ENCODE assay signal across 1 cellular context in the genomic region with DNA sequence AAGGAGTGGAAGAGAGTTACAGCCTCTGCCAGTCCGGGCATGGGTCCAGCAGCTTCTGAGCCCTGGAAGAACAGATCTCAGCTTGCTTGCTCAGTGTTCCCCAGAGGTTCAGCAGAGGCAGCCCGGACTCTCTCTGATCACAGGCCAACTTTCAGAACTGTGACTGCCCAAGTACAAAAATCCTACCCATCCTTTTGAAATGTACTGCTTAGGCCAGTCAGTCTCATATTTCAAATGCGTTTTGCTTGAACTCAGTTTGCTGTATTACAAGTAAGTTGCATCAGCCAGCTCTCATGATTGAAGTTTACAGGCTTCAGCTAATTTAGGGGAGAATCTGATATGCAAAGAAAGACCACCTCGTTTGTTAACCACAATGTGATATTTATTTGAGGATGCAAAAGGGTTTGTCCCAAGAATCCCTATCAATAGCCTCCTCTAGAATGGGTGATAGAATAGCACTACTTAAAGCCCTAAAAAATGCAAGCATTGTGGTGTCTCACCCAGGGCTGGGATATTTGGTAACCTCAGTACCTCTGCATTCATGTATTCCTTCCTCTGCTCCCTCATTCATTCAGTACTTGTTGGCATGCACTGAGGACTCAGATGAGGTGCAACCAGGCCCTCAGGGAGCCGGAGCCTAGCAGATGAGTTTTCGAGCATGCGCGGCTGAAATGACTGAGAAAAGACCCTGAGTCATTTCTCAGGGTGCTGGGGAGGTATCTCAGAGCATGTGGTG.
TF ChIP-seq lines count a peak whose summit lies in the region.

No MANE protein-coding gene starts in this region.

TF ChIP-seq in HEK293, 187 proteins besides CTCF, POLR2A, EP300 and RAD21 (continued from another document and continues in another):
- TF ChIP-seq, protein P1, sequence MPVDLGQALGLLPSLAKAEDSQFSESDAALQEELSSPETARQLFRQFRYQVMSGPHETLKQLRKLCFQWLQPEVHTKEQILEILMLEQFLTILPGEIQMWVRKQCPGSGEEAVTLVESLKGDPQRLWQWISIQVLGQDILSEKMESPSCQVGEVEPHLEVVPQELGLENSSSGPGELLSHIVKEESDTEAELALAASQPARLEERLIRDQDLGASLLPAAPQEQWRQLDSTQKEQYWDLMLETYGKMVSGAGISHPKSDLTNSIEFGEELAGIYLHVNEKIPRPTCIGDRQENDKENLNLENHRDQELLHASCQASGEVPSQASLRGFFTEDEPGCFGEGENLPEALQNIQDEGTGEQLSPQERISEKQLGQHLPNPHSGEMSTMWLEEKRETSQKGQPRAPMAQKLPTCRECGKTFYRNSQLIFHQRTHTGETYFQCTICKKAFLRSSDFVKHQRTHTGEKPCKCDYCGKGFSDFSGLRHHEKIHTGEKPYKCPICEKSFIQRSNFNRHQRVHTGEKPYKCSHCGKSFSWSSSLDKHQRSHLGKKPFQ (tag by site-specific recombination; IDR thresholded peaks at IDR 0.05): no peak
- TF ChIP-seq ZNF324 (tag by site-specific recombination; IDR thresholded peaks at IDR 0.05): 0 out of 2 replicates have a peak, but pooled peaks have one; percentile 31
- TF ChIP-seq ZEB2 (tag by site-specific recombination; IDR thresholded peaks at IDR 0.05): peak; percentile 90
- TF ChIP-seq, protein P2, sequence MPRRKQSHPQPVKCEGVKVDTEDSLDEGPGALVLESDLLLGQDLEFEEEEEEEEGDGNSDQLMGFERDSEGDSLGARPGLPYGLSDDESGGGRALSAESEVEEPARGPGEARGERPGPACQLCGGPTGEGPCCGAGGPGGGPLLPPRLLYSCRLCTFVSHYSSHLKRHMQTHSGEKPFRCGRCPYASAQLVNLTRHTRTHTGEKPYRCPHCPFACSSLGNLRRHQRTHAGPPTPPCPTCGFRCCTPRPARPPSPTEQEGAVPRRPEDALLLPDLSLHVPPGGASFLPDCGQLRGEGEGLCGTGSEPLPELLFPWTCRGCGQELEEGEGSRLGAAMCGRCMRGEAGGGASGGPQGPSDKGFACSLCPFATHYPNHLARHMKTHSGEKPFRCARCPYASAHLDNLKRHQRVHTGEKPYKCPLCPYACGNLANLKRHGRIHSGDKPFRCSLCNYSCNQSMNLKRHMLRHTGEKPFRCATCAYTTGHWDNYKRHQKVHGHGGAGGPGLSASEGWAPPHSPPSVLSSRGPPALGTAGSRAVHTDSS (tag by site-specific recombination; IDR thresholded peaks at IDR 0.05): no peak
- no peak for TF ChIP-seq SCRT1 (tag by site-specific recombination; IDR thresholded peaks at IDR 0.05; ENCODE audit: borderline replicate concordance)
- TF ChIP-seq ZNF791 (tag by site-specific recombination; IDR thresholded peaks at IDR 0.05): no peak
- TF ChIP-seq MYNN (tag by site-specific recombination; IDR thresholded peaks at IDR 0.05; ENCODE audit: borderline replicate concordance): no peak
- TF ChIP-seq ZNF140 (tag by site-specific recombination; IDR thresholded peaks at IDR 0.05): no peak
- TF ChIP-seq ZBTB17 (tag by site-specific recombination; IDR thresholded peaks at IDR 0.05): peak; percentile 85
- peak; percentile 87 for TF ChIP-seq ZNF24 (tag by site-specific recombination; IDR thresholded peaks at IDR 0.05)
- TF ChIP-seq, protein P3, sequence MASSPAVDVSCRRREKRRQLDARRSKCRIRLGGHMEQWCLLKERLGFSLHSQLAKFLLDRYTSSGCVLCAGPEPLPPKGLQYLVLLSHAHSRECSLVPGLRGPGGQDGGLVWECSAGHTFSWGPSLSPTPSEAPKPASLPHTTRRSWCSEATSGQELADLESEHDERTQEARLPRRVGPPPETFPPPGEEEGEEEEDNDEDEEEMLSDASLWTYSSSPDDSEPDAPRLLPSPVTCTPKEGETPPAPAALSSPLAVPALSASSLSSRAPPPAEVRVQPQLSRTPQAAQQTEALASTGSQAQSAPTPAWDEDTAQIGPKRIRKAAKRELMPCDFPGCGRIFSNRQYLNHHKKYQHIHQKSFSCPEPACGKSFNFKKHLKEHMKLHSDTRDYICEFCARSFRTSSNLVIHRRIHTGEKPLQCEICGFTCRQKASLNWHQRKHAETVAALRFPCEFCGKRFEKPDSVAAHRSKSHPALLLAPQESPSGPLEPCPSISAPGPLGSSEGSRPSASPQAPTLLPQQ (tag by site-specific recombination; IDR thresholded peaks at IDR 0.05): peak; percentile 70
- TF ChIP-seq SCRT2 (tag by site-specific recombination; IDR thresholded peaks at IDR 0.05): peak; percentile 63; the same call in 1 of the 2 replicates
- no peak for TF ChIP-seq KLF1 (tag by site-specific recombination; IDR thresholded peaks at IDR 0.05)
- TF ChIP-seq ZNF555 (tag by site-specific recombination; conservative IDR thresholded peaks at IDR 0.05): no peak
- no peak for TF ChIP-seq ZBTB7A (tag by site-specific recombination; IDR thresholded peaks at IDR 0.05; ENCODE audit: low read depth)
- TF ChIP-seq ZNF530 (tag by site-specific recombination; IDR thresholded peaks at IDR 0.05; ENCODE audit: low read depth): no peak
- TF ChIP-seq, protein P4, sequence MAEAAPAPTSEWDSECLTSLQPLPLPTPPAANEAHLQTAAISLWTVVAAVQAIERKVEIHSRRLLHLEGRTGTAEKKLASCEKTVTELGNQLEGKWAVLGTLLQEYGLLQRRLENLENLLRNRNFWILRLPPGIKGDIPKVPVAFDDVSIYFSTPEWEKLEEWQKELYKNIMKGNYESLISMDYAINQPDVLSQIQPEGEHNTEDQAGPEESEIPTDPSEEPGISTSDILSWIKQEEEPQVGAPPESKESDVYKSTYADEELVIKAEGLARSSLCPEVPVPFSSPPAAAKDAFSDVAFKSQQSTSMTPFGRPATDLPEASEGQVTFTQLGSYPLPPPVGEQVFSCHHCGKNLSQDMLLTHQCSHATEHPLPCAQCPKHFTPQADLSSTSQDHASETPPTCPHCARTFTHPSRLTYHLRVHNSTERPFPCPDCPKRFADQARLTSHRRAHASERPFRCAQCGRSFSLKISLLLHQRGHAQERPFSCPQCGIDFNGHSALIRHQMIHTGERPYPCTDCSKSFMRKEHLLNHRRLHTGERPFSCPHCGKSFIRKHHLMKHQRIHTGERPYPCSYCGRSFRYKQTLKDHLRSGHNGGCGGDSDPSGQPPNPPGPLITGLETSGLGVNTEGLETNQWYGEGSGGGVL (tag by site-specific recombination; IDR thresholded peaks at IDR 0.05): no peak
- TF ChIP-seq, protein P5, sequence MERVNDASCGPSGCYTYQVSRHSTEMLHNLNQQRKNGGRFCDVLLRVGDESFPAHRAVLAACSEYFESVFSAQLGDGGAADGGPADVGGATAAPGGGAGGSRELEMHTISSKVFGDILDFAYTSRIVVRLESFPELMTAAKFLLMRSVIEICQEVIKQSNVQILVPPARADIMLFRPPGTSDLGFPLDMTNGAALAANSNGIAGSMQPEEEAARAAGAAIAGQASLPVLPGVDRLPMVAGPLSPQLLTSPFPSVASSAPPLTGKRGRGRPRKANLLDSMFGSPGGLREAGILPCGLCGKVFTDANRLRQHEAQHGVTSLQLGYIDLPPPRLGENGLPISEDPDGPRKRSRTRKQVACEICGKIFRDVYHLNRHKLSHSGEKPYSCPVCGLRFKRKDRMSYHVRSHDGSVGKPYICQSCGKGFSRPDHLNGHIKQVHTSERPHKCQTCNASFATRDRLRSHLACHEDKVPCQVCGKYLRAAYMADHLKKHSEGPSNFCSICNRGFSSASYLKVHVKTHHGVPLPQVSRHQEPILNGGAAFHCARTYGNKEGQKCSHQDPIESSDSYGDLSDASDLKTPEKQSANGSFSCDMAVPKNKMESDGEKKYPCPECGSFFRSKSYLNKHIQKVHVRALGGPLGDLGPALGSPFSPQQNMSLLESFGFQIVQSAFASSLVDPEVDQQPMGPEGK (tag by site-specific recombination; IDR thresholded peaks at IDR 0.05): 0 out of 2 replicates have a peak, but pooled peaks have one; percentile 41
- TF ChIP-seq, protein P6, sequence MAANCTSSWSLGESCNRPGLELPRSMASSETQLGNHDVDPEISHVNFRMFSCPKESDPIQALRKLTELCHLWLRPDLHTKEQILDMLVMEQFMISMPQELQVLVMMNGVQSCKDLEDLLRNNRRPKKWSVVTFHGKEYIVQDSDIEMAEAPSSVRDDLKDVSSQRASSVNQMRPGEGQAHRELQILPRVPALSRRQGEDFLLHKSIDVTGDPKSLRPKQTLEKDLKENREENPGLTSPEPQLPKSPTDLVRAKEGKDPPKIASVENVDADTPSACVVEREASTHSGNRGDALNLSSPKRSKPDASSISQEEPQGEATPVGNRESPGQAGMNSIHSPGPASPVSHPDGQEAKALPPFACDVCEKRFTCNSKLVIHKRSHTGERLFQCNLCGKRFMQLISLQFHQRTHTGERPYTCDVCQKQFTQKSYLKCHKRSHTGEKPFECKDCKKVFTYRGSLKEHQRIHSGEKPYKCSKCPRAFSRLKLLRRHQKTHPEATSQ (tag by site-specific recombination; IDR thresholded peaks at IDR 0.05): no peak
- no peak for TF ChIP-seq ZNF157 (tag by site-specific recombination; IDR thresholded peaks at IDR 0.05)
- TF ChIP-seq, protein P7, sequence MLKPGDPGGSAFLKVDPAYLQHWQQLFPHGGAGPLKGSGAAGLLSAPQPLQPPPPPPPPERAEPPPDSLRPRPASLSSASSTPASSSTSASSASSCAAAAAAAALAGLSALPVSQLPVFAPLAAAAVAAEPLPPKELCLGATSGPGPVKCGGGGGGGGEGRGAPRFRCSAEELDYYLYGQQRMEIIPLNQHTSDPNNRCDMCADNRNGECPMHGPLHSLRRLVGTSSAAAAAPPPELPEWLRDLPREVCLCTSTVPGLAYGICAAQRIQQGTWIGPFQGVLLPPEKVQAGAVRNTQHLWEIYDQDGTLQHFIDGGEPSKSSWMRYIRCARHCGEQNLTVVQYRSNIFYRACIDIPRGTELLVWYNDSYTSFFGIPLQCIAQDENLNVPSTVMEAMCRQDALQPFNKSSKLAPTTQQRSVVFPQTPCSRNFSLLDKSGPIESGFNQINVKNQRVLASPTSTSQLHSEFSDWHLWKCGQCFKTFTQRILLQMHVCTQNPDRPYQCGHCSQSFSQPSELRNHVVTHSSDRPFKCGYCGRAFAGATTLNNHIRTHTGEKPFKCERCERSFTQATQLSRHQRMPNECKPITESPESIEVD (tag by site-specific recombination; IDR thresholded peaks at IDR 0.05): peak; percentile 87
- TF ChIP-seq ZNF626 (tag by site-specific recombination; IDR thresholded peaks at IDR 0.05): no peak
- no peak for TF ChIP-seq ZNF48 (tag by site-specific recombination; IDR thresholded peaks at IDR 0.05)
- TF ChIP-seq ZNF571 (tag by site-specific recombination; IDR thresholded peaks at IDR 0.05): no peak
- TF ChIP-seq, protein P8, sequence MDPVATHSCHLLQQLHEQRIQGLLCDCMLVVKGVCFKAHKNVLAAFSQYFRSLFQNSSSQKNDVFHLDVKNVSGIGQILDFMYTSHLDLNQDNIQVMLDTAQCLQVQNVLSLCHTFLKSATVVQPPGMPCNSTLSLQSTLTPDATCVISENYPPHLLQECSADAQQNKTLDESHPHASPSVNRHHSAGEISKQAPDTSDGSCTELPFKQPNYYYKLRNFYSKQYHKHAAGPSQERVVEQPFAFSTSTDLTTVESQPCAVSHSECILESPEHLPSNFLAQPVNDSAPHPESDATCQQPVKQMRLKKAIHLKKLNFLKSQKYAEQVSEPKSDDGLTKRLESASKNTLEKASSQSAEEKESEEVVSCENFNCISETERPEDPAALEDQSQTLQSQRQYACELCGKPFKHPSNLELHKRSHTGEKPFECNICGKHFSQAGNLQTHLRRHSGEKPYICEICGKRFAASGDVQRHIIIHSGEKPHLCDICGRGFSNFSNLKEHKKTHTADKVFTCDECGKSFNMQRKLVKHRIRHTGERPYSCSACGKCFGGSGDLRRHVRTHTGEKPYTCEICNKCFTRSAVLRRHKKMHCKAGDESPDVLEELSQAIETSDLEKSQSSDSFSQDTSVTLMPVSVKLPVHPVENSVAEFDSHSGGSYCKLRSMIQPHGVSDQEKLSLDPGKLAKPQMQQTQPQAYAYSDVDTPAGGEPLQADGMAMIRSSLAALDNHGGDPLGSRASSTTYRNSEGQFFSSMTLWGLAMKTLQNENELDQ (tag by site-specific recombination; IDR thresholded peaks at IDR 0.05; ENCODE audit: low read depth): no peak
- TF ChIP-seq ZNF174 (tag by site-specific recombination; IDR thresholded peaks at IDR 0.05): no peak
- no peak for TF ChIP-seq GLI4 (tag by site-specific recombination; IDR thresholded peaks at IDR 0.05)
- no peak for TF ChIP-seq ZNF221 (tag by site-specific recombination; IDR thresholded peaks at IDR 0.05; ENCODE audit: borderline replicate concordance)
- peak; percentile 87 for TF ChIP-seq ZNF366 (tag by site-specific recombination; conservative IDR thresholded peaks at IDR 0.05)
- no peak for TF ChIP-seq ZBTB21 (tag by site-specific recombination; IDR thresholded peaks at IDR 0.05)
- TF ChIP-seq, protein P9, sequence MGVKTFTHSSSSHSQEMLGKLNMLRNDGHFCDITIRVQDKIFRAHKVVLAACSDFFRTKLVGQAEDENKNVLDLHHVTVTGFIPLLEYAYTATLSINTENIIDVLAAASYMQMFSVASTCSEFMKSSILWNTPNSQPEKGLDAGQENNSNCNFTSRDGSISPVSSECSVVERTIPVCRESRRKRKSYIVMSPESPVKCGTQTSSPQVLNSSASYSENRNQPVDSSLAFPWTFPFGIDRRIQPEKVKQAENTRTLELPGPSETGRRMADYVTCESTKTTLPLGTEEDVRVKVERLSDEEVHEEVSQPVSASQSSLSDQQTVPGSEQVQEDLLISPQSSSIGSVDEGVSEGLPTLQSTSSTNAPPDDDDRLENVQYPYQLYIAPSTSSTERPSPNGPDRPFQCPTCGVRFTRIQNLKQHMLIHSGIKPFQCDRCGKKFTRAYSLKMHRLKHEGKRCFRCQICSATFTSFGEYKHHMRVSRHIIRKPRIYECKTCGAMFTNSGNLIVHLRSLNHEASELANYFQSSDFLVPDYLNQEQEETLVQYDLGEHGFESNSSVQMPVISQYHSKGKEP (tag by site-specific recombination; IDR thresholded peaks at IDR 0.05): peak; percentile 42; the same call in 1 of the 2 replicates
- peak; percentile 57 for TF ChIP-seq OSR2 (tag by site-specific recombination; IDR thresholded peaks at IDR 0.05)
- TF ChIP-seq TRIM28 (IDR thresholded peaks at IDR 0.05; ENCODE audit: borderline replicate concordance, low read length): peak; percentile 42; the same call in 1 of the 2 replicates
- peak; percentile 29 for TF ChIP-seq FEZF1 (tag by site-specific recombination; IDR thresholded peaks at IDR 0.05)
- TF ChIP-seq ZNF558 (tag by site-specific recombination; IDR thresholded peaks at IDR 0.05): 0 out of 2 replicates have a peak, but pooled peaks have one; percentile 35
- TF ChIP-seq ZNF510 (tag by site-specific recombination; IDR thresholded peaks at IDR 0.05; ENCODE audit: insufficient replicate concordance): no peak
- no peak for TF ChIP-seq PRDM1 (tag by site-specific recombination; IDR thresholded peaks at IDR 0.05)
- TF ChIP-seq ZBTB20 (tag by site-specific recombination; IDR thresholded peaks at IDR 0.05): 0 out of 2 replicates have a peak, but pooled peaks have one; percentile 24
